Comparison of ENCODE assay signal across 23 cellular contexts in genomic region chr20:34532751-34533150, GRCh38.
"Had no signal": no experiment of that assay in that cellular context is flagged by ENCODE, and none has a peak within 500 bp of the region (broad histone marks: within the 10 kb centered on the region; RNA-seq: fewer than 3 reads in every experiment).

No MANE protein-coding gene starts in this region.

- H3K27ac ChIP-seq: ovary, tibial artery had no signal

- ATAC-seq: activated CD8-positive, alpha-beta T cell treated with anti-CD3 and anti-CD28 coated beads, Interleukin-2, amount 10 ng/mL, durations not matched to agents 7 days and 5 days; activated T-helper 17 cell treated with anti-CD3 and anti-CD28 coated beads, Interleukin-2, amount 50 U/mL, for 72 hours; effector memory CD8-positive, alpha-beta T cell; esophagus mucosa; left ventricle myocardium superior; natural killer cell; right cardiac atrium; T-cell had no signal

- H3K4me3 Mint-ChIP-seq: activated CD8-positive, alpha-beta T cell treated with anti-CD3 and anti-CD28 coated beads, Interleukin-2, amount 10 ng/mL, durations not matched to agents 7 days and 5 days; activated naive CD8-positive, alpha-beta T cell treated with anti-CD3 and anti-CD28 coated beads, Interleukin-2, amount 10 ng/mL, durations not matched to agents 7 days and 5 days; activated T-helper 17 cell treated with anti-CD3 and anti-CD28 coated beads, Interleukin-2, amount 50 U/mL, for 72 hours; effector memory CD8-positive, alpha-beta T cell; mesothelial cell of epicardium; natural killer cell; T-cell; T-helper 2 cell treated with Interferon-gamma antibody and Interleukin-4, amounts not matched to agents 5 μg/mL and 100 μg/mL, for 36 hours had no signal

- H3K9me3 Mint-ChIP-seq: activated naive CD8-positive, alpha-beta T cell treated with anti-CD3 and anti-CD28 coated beads, Interleukin-2, amount 10 ng/mL, durations not matched to agents 7 days and 5 days; activated T-helper 17 cell treated with anti-CD3 and anti-CD28 coated beads, Interleukin-2, amount 50 U/mL, for 72 hours; effector memory CD8-positive, alpha-beta T cell; mesothelial cell of epicardium; natural killer cell; T-cell; T-helper 2 cell treated with Interferon-gamma antibody and Interleukin-4, amounts not matched to agents 5 μg/mL and 100 μg/mL, for 36 hours had no signal

- H3K4me1 Mint-ChIP-seq: activated T-helper 17 cell treated with anti-CD3 and anti-CD28 coated beads, Interleukin-2, amount 50 U/mL, for 72 hours had no signal

- DNase-seq: activated CD4-positive, alpha-beta T cell treated with anti-CD3 and anti-CD28 coated beads for 1 hour; activated CD4-positive, alpha-beta T cell treated with anti-CD3 and anti-CD28 coated beads, Interleukin-2, amount 50 U/mL, for 1 hour; activated CD8-positive, alpha-beta T cell treated with anti-CD3 and anti-CD28 coated beads, Interleukin-2, amount 10 ng/mL, durations not matched to agents 7 days and 5 days; activated naive CD4-positive, alpha-beta T cell treated with Interleukin-2 at 50 U/mL for 16 hours; activated naive CD8-positive, alpha-beta T cell treated with anti-CD3 and anti-CD28 coated beads, Interleukin-2, amount 10 ng/mL, durations not matched to agents 7 days and 5 days; activated T-cell treated with anti-CD3 and anti-CD28 coated beads, Interleukin-2, amount 50 U/mL, for 1 hour; amniotic stem cell; effector memory CD8-positive, alpha-beta T cell; glutamatergic neuron; hippocampal formation; left ventricle myocardium superior; mammary epithelial cell; natural killer cell; stimulated activated CD4-positive, alpha-beta T cell treated with anti-CD3 and anti-CD28 coated beads, Interleukin-2, amount 100 ng/mL, for 48 hours; stimulated activated naive CD4-positive, alpha-beta T cell; T-cell had no signal

- H3K27ac Mint-ChIP-seq: activated CD8-positive, alpha-beta T cell treated with anti-CD3 and anti-CD28 coated beads, Interleukin-2, amount 10 ng/mL, durations not matched to agents 7 days and 5 days; activated naive CD8-positive, alpha-beta T cell treated with anti-CD3 and anti-CD28 coated beads, Interleukin-2, amount 10 ng/mL, durations not matched to agents 7 days and 5 days; activated T-helper 17 cell treated with anti-CD3 and anti-CD28 coated beads, Interleukin-2, amount 50 U/mL, for 72 hours; mesothelial cell of epicardium; T-cell; T-helper 2 cell treated with Interferon-gamma antibody and Interleukin-4, amounts not matched to agents 5 μg/mL and 100 μg/mL, for 36 hours had no signal

- H3K27me3 Mint-ChIP-seq: activated naive CD8-positive, alpha-beta T cell treated with anti-CD3 and anti-CD28 coated beads, Interleukin-2, amount 10 ng/mL, durations not matched to agents 7 days and 5 days; activated T-helper 17 cell treated with anti-CD3 and anti-CD28 coated beads, Interleukin-2, amount 50 U/mL, for 72 hours; effector memory CD8-positive, alpha-beta T cell; T-cell had no signal

- H3K36me3 Mint-ChIP-seq: natural killer cell had no signal
